In the genomic region with DNA sequence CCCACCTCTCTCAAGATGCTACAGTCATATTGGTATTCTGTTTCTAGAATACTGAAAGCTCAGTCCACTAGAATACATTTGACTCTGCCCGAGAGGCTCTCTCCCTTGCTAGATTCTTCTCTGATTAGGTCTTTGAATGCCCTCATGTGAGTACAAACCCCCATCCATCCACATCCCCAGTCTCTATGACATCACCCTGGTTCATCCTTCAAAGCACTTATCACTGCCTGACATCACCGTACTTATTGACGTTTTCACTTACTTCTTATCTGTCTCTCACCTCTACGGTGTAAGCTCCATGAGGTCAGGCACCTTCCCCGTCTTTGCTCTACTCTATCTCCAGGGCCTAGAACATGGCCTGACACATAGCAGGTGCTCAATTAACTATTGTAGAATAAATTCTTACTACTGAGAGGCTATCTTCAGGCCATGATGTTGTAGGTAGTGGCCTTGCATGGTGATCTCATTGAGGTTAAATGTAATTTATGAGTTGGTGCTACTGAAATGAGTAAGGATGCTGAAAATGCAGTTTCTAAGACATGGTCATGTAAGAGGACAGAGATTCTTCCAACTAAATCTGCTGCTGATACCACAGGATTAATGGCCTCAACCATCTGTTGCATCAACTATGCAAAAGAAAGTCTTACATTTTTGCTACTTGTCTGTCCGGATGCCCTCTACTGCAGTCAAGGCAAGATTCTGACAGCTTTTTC, we compare ENCODE assay signal across 22 cellular contexts. TPM values are rescaled to one million over a fixed set of nuclear protein-coding genes. Genes with fewer than 3 reads are reported as not detected.
"Had no signal": no experiment of that assay in that cellular context is flagged by ENCODE, and none has a peak within 500 bp of the region (broad histone marks: within the 10 kb centered on the region; RNA-seq: fewer than 3 reads in every experiment).

No MANE protein-coding gene starts in this region.

- ATAC-seq: activated naive CD8-positive, alpha-beta T cell treated with anti-CD3 and anti-CD28 coated beads, Interleukin-2, amount 50 U/mL, for 24 hours; heart left ventricle; psoas muscle; sciatic nerve had no signal

- H3K4me1 ChIP-seq: ascending aorta, breast epithelium, heart left ventricle, psoas muscle had no signal

- H3K4me3 ChIP-seq: ascending aorta, breast epithelium, heart left ventricle, lung, psoas muscle had no signal

- H3K9me3 ChIP-seq: ascending aorta, breast epithelium, heart left ventricle, psoas muscle had no signal

- FAIRE-seq: frontal cortex, TTC549 had no signal

- H3K27ac ChIP-seq: ascending aorta, breast epithelium, epithelial cell of prostate, heart left ventricle, psoas muscle had no signal

- H3K9me3 Mint-ChIP-seq: activated B cell treated with CpG ODN at 0.5 μM for 24 hours; activated naive CD8-positive, alpha-beta T cell treated with anti-CD3 and anti-CD28 coated beads, Interleukin-2, amount 50 U/mL, for 24 hours; activated T-helper 1 cell treated with anti-CD3 and anti-CD28 coated beads, Interleukin-12 subunit alpha, Interleukin-12 subunit beta, Interleukin-2, Interleukin-4 antibody, amounts not matched to agents 30 ng/mL and 10 ng/mL and 1 ng/mL, durations not matched to agents 14 hours and 24 hours and 36 hours; dendritic cell treated with granulocyte-macrophage colony-stimulating factor and Interleukin-4, amounts not matched to agents 40 ng/mL and 50 ng/mL, for 4 days; mesothelial cell of epicardium had no signal

- H3K4me1 Mint-ChIP-seq: activated B cell treated with CpG ODN at 0.5 μM for 24 hours, mesothelial cell of epicardium, neural crest cell had no signal

- H3K27ac Mint-ChIP-seq: activated B cell treated with CpG ODN at 0.5 μM for 24 hours; activated T-helper 1 cell treated with anti-CD3 and anti-CD28 coated beads, Interleukin-12 subunit alpha, Interleukin-12 subunit beta, Interleukin-2, Interleukin-4 antibody, amounts not matched to agents 30 ng/mL and 10 ng/mL and 1 ng/mL, durations not matched to agents 14 hours and 24 hours and 36 hours; dendritic cell treated with granulocyte-macrophage colony-stimulating factor and Interleukin-4, amounts not matched to agents 40 ng/mL and 50 ng/mL, for 4 days; mesothelial cell of epicardium had no signal

- H3K4me3 Mint-ChIP-seq: activated B cell treated with CpG ODN at 0.5 μM for 24 hours; activated naive CD8-positive, alpha-beta T cell treated with anti-CD3 and anti-CD28 coated beads, Interleukin-2, amount 50 U/mL, for 24 hours; activated T-helper 1 cell treated with anti-CD3 and anti-CD28 coated beads, Interleukin-12 subunit alpha, Interleukin-12 subunit beta, Interleukin-2, Interleukin-4 antibody, amounts not matched to agents 30 ng/mL and 10 ng/mL and 1 ng/mL, durations not matched to agents 14 hours and 24 hours and 36 hours; dendritic cell treated with granulocyte-macrophage colony-stimulating factor and Interleukin-4, amounts not matched to agents 40 ng/mL and 50 ng/mL, for 4 days; mesothelial cell of epicardium; neural crest cell had no signal

- H3K27me3 ChIP-seq: ascending aorta, breast epithelium, heart left ventricle had no signal

- H3K27me3 Mint-ChIP-seq: activated B cell treated with CpG ODN at 0.5 μM for 24 hours; activated naive CD8-positive, alpha-beta T cell treated with anti-CD3 and anti-CD28 coated beads, Interleukin-2, amount 50 U/mL, for 24 hours; dendritic cell treated with granulocyte-macrophage colony-stimulating factor and Interleukin-4, amounts not matched to agents 40 ng/mL and 50 ng/mL, for 4 days had no signal

- H3K36me3 ChIP-seq: breast epithelium had no signal

- DNase-seq: activated B cell treated with CpG ODN at 0.5 μM for 24 hours; activated CD4-positive, alpha-beta T cell treated with anti-CD3 and anti-CD28 coated beads, Interleukin-2, amount 50 U/mL, for 48 hours; activated naive CD4-positive, alpha-beta T cell; activated naive CD8-positive, alpha-beta T cell treated with anti-CD3 and anti-CD28 coated beads, Interleukin-2, amount 50 U/mL, for 24 hours; cerebellar nuclear complex; effector memory CD4-positive, alpha-beta T cell; heart left ventricle; psoas muscle; stimulated activated CD4-positive, alpha-beta T cell treated with anti-CD3 and anti-CD28 coated beads, Interleukin-1b, Interleukin-23, amount 100 ng/mL, for 48 hours had no signal

RNA-seq across cellular contexts. Expression of a gene that starts 54.3 kb away (rescaled TPM):
- total RNA-seq: activated B cell treated with CpG ODN at 0.5 μM for 24 hours; activated T-helper 1 cell treated with anti-CD3 and anti-CD28 coated beads, Interleukin-12 subunit alpha, Interleukin-12 subunit beta, Interleukin-2, Interleukin-4 antibody, amounts not matched to agents 30 ng/mL and 10 ng/mL and 1 ng/mL, durations not matched to agents 14 hours and 24 hours and 36 hours; ascending aorta; breast epithelium; heart left ventricle; lung; mesothelial cell of epicardium; osteoblast; sciatic nerve; urinary bladder had no signal
- polyA plus RNA-seq: heart left ventricle had no signal
